In genomic region chr3:4843619-4844018, GRCh38 we compare ENCODE assay signal across 29 cellular contexts.
DNase-seq lines count a peak whose midpoint lies in the region; ATAC-seq and TF ChIP-seq lines count a peak whose summit lies in the region.
"Had no signal": no experiment of that assay in that cellular context is flagged by ENCODE, and none has a peak within 500 bp of the region (broad histone marks: within the 10 kb centered on the region; RNA-seq: fewer than 3 reads in every experiment).

No MANE protein-coding gene starts in this region.

- H3K4me3 ChIP-seq in dorsolateral prefrontal cortex (no peak overlapping the region), vagina (no peak overlapping the region), Peyer's patch (no peak overlapping the region)
- H3K4me3 ChIP-seq: BLaER1, colonic mucosa, pancreas, smooth muscle cell, upper lobe of left lung had no signal

- H3K27ac ChIP-seq in dorsolateral prefrontal cortex (no peak overlapping the region), vagina (no peak overlapping the region), Peyer's patch (no peak overlapping the region)
- H3K27ac ChIP-seq: BLaER1, colonic mucosa, pancreas, upper lobe of left lung had no signal

- CTCF ChIA-PET in activated B cell treated with CpG ODN at 0.5 μM for 24 hours (lab: Charles Lee), result interaction anchor here (0.6 to 1.5 kb wide), 2 partner anchors 12 to 143 kb away, joined by 3 read pairs; no protein-coding TSS in a partner anchor

- DNase-seq in activated naive CD4-positive, alpha-beta T cell treated with Interleukin-2 at 50 U/mL for 16 hours, result no peak
- DNase-seq in activated B cell treated with CpG ODN at 0.5 μM for 24 hours (no peak), dorsolateral prefrontal cortex (no peak), vagina (ENCODE audit: extremely low spot score in 2 of 2) (no peak), Peyer's patch (no peak)
- DNase-seq in activated naive CD8-positive, alpha-beta T cell treated with anti-CD3 and anti-CD28 coated beads, Interleukin-2, amount 50 U/mL, for 24 hours, result no peak
- DNase-seq: activated effector memory CD4-positive, alpha-beta T cell treated with anti-CD3 and anti-CD28 coated beads, Interleukin-2, amount 50 U/mL, for 16 hours; anterior cingulate cortex; Caco-2; colonic mucosa; DND-41; effector memory CD8-positive, alpha-beta T cell; foreskin fibroblast; H7; NCI-H1092 treated with DMSO at 0.1 percent for 48 hours; NCI-H187 treated with DMSO at 0.1 percent for 48 hours; NCI-H526; pancreas; SHP77 treated with DMSO at 0.1 percent for 48 hours; stimulated activated CD4-positive, alpha-beta T cell treated with anti-CD3 and anti-CD28 coated beads, Interleukin-2, amount 100 ng/mL, for 24 hours; substantia nigra; SW 1271; upper lobe of left lung had no signal

- intact Hi-C loops in activated B cell treated with CpG ODN at 0.5 μM for 24 hours (cut with micrococcal nuclease) (no loop called here), dorsolateral prefrontal cortex (cut with DNase I) (no loop called here), vagina (cut with DNase I) (no loop called here)

- TF ChIP-seq CTCF in activated B cell treated with CpG ODN at 0.5 μM for 24 hours (IDR thresholded peaks at IDR 0.05) (no peak), dorsolateral prefrontal cortex (IDR thresholded peaks at IDR 0.05 in 54 of 56, conservative IDR thresholded peaks at IDR 0.05 in 2 of 56; ENCODE audit: low read depth in 1 of 56, partially characterized antibody in 56 of 56) (no peak), vagina (IDR thresholded peaks at IDR 0.05) (no peak), Peyer's patch (IDR thresholded peaks at IDR 0.05) (no peak)

- H3K27me3 ChIP-seq in dorsolateral prefrontal cortex (no peaks in the 10 kb centered on the region), vagina (no peaks in the 10 kb centered on the region), Peyer's patch (no peaks in the 10 kb centered on the region)
- H3K27me3 ChIP-seq: colonic mucosa, pancreas, upper lobe of left lung had no signal

- peak overlapping the region; percentile 87 for H3K27ac Mint-ChIP-seq in activated naive CD4-positive, alpha-beta T cell treated with anti-CD3 and anti-CD28 coated beads, Interleukin-2, amount 50 U/mL, for 24 hours
- H3K27ac Mint-ChIP-seq in activated B cell treated with CpG ODN at 0.5 μM for 24 hours, result peak overlapping the region; percentile 12
- peak overlapping the region; percentile 99 for H3K27ac Mint-ChIP-seq in activated naive CD8-positive, alpha-beta T cell treated with anti-CD3 and anti-CD28 coated beads, Interleukin-2, amount 50 U/mL, for 24 hours
- H3K27ac Mint-ChIP-seq: effector memory CD8-positive, alpha-beta T cell had no signal

- H3K9me3 ChIP-seq in vagina (no peaks in the 10 kb centered on the region), Peyer's patch (no peaks in the 10 kb centered on the region)
- H3K9me3 ChIP-seq: BLaER1, Caco-2, colonic mucosa, pancreas, upper lobe of left lung had no signal

- peaks cover 85% of the 10 kb centered on the region for H3K4me1 Mint-ChIP-seq in activated naive CD4-positive, alpha-beta T cell treated with anti-CD3 and anti-CD28 coated beads, Interleukin-2, amount 50 U/mL, for 24 hours
- peaks cover 62% of the 10 kb centered on the region for H3K4me1 Mint-ChIP-seq in activated B cell treated with CpG ODN at 0.5 μM for 24 hours
- peaks cover 100% of the 10 kb centered on the region for H3K4me1 Mint-ChIP-seq in activated naive CD8-positive, alpha-beta T cell treated with anti-CD3 and anti-CD28 coated beads, Interleukin-2, amount 50 U/mL, for 24 hours

- H3K36me3 ChIP-seq in vagina, result no peaks in the 10 kb centered on the region
- no peaks in the 10 kb centered on the region for H3K36me3 ChIP-seq in Peyer's patch
- H3K36me3 ChIP-seq: colonic mucosa, pancreas had no signal

- peaks cover 3% of the 10 kb centered on the region for H3K4me1 ChIP-seq in vagina
- H3K4me1 ChIP-seq in Peyer's patch, result no peaks in the 10 kb centered on the region
- H3K4me1 ChIP-seq: colonic mucosa, pancreas, upper lobe of left lung had no signal

- H3K27me3 Mint-ChIP-seq in activated naive CD4-positive, alpha-beta T cell treated with anti-CD3 and anti-CD28 coated beads, Interleukin-2, amount 50 U/mL, for 24 hours, result no peaks in the 10 kb centered on the region
- H3K27me3 Mint-ChIP-seq in activated B cell treated with CpG ODN at 0.5 μM for 24 hours, result no peaks in the 10 kb centered on the region
- no peaks in the 10 kb centered on the region for H3K27me3 Mint-ChIP-seq in activated naive CD8-positive, alpha-beta T cell treated with anti-CD3 and anti-CD28 coated beads, Interleukin-2, amount 50 U/mL, for 24 hours
- H3K27me3 Mint-ChIP-seq: effector memory CD8-positive, alpha-beta T cell; IgD-negative memory B cell had no signal

- no peak for TF ChIP-seq POLR2A in vagina (IDR thresholded peaks at IDR 0.05)
- TF ChIP-seq POLR2A in Peyer's patch (IDR thresholded peaks at IDR 0.05), result no peak

- H3K9me3 Mint-ChIP-seq in activated naive CD4-positive, alpha-beta T cell treated with anti-CD3 and anti-CD28 coated beads, Interleukin-2, amount 50 U/mL, for 24 hours, result peaks cover 11% of the 10 kb centered on the region
- H3K9me3 Mint-ChIP-seq in activated B cell treated with CpG ODN at 0.5 μM for 24 hours, result no peaks in the 10 kb centered on the region
- H3K9me3 Mint-ChIP-seq in activated naive CD8-positive, alpha-beta T cell treated with anti-CD3 and anti-CD28 coated beads, Interleukin-2, amount 50 U/mL, for 24 hours, result peaks cover 11% of the 10 kb centered on the region
- H3K9me3 Mint-ChIP-seq: effector memory CD8-positive, alpha-beta T cell; IgD-negative memory B cell had no signal

- H3K4me3 Mint-ChIP-seq in activated naive CD4-positive, alpha-beta T cell treated with anti-CD3 and anti-CD28 coated beads, Interleukin-2, amount 50 U/mL, for 24 hours, result peak overlapping the region; percentile 24
- no peak overlapping the region for H3K4me3 Mint-ChIP-seq in activated B cell treated with CpG ODN at 0.5 μM for 24 hours
- H3K4me3 Mint-ChIP-seq in activated naive CD8-positive, alpha-beta T cell treated with anti-CD3 and anti-CD28 coated beads, Interleukin-2, amount 50 U/mL, for 24 hours, result peak overlapping the region; percentile 40
- H3K4me3 Mint-ChIP-seq: effector memory CD8-positive, alpha-beta T cell; IgD-negative memory B cell had no signal

- POLR2A ChIA-PET in activated B cell treated with CpG ODN at 0.5 μM for 24 hours (lab: Charles Lee), result interaction anchor here (0.6 to 1.9 kb wide), 6 partner anchors 8 to 195 kb away, joined by 3 to 8 read pairs (median 4); partner anchors contain the start of gene BHLHE40

- peaks cover 26% of the 10 kb centered on the region for H3K36me3 Mint-ChIP-seq in activated naive CD4-positive, alpha-beta T cell treated with anti-CD3 and anti-CD28 coated beads, Interleukin-2, amount 50 U/mL, for 24 hours
- peaks cover 56% of the 10 kb centered on the region for H3K36me3 Mint-ChIP-seq in activated B cell treated with CpG ODN at 0.5 μM for 24 hours (ENCODE audit: low read depth)
- H3K36me3 Mint-ChIP-seq in activated naive CD8-positive, alpha-beta T cell treated with anti-CD3 and anti-CD28 coated beads, Interleukin-2, amount 50 U/mL, for 24 hours (ENCODE audit: low read depth), result peaks cover 52% of the 10 kb centered on the region

- no peak for ATAC-seq in activated B cell treated with CpG ODN at 0.5 μM for 24 hours (ENCODE audit: low read depth)
- ATAC-seq in activated naive CD8-positive, alpha-beta T cell treated with anti-CD3 and anti-CD28 coated beads, Interleukin-2, amount 50 U/mL, for 24 hours, result no peak
- ATAC-seq: activated CD4-positive, CD25-positive, alpha-beta regulatory T cell treated with anti-CD3 and anti-CD28 coated beads, Interleukin-2, amount 50 U/mL, for 24 hours; effector memory CD8-positive, alpha-beta T cell; Panc1; pancreas had no signal

Comparison
In these comparisons a context has a peak if more than half of its experiments do, and no peak if none do; other contexts are left out.
1. H3K27ac Mint-ChIP-seq: peak in every context shown above with its lines; median percentile 99 in activated naive CD8-positive, alpha-beta T cell treated with anti-CD3 and anti-CD28 coated beads, Interleukin-2, amount 50 U/mL, for 24 hours; 87 in activated naive CD4-positive, alpha-beta T cell treated with anti-CD3 and anti-CD28 coated beads, Interleukin-2, amount 50 U/mL, for 24 hours; 12 in activated B cell treated with CpG ODN at 0.5 μM for 24 hours.